Comparison of ENCODE assay signal across 9 cellular contexts in the genomic region with DNA sequence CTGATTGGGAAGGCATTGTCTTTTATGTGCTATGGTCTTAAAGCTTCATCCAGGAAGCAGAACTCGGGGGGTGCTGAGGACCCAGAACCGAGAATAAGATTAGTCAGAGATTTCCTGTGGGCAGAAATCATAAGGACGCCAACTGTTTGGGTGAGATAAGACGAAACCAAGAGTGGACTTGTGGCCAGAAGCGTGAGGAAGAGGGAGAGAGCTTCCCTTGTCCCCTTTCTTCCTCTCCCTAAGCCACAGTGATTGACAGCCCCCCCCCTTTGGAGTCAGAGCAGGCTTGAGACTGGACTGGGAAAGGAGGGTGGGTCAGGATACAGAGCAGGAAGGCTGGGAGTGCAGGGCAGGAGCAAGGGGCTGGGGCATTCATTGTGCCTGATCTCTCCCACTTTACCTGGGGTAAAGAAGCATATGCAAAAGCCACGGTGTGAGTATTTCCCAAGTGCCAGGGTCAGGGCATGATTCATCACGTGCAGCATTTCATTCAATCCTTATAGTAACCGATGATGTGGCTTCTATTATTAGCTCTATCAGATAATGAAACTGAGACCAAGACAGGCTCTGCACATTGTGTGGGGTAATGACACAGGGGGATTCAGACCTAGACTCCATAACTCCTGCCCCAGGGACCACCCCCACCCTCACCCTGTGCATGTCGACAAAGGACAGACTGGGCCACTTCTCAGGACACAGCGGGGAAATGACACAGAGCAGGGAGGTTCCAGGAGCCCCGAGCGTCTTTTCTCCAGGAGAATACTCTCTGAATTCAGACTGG. TPM values are rescaled to one million over a fixed set of nuclear protein-coding genes. Genes with fewer than 3 reads are reported as not detected.
DNase-seq lines count a peak whose midpoint lies in the region; ATAC-seq and TF ChIP-seq lines count a peak whose summit lies in the region.
"Had no signal": no experiment of that assay in that cellular context is flagged by ENCODE, and none has a peak within 500 bp of the region (broad histone marks: within the 10 kb centered on the region; RNA-seq: fewer than 3 reads in every experiment).

No MANE protein-coding gene starts in this region.

- peaks cover 59% of the 10 kb centered on the region for H3K4me1 Mint-ChIP-seq in activated T-helper 1 cell treated with anti-CD3 and anti-CD28 coated beads, Interleukin-12 subunit alpha, Interleukin-12 subunit beta, Interleukin-2, Interleukin-4 antibody, amounts not matched to agents 30 ng/mL and 10 ng/mL and 1 ng/mL, durations not matched to agents 14 hours and 24 hours and 36 hours (ENCODE audit: low read depth)

- no peaks in the 10 kb centered on the region for H3K4me1 ChIP-seq in mucosa of descending colon (ENCODE audit: low read depth)

- TF ChIP-seq CTCF in mucosa of descending colon (IDR thresholded peaks at IDR 0.05) = no peak

- H3K4me3 Mint-ChIP-seq in activated T-helper 1 cell treated with anti-CD3 and anti-CD28 coated beads, Interleukin-12 subunit alpha, Interleukin-12 subunit beta, Interleukin-2, Interleukin-4 antibody, amounts not matched to agents 30 ng/mL and 10 ng/mL and 1 ng/mL, durations not matched to agents 14 hours and 24 hours and 36 hours = peak overlapping the region; percentile 29

- intact Hi-C loops in activated T-helper 1 cell treated with anti-CD3 and anti-CD28 coated beads, Interleukin-12 subunit alpha, Interleukin-12 subunit beta, Interleukin-2, Interleukin-4 antibody, amounts not matched to agents 30 ng/mL and 10 ng/mL and 1 ng/mL, durations not matched to agents 14 hours and 24 hours and 36 hours (cut with micrococcal nuclease) = loop anchor here (2.0 kb wide), 1 partner anchor 20 kb away; no protein-coding TSS in a partner anchor
- intact Hi-C loops in mucosa of descending colon (cut with DNase I, micrococcal nuclease) = no loop called here

- no peaks in the 10 kb centered on the region for H3K36me3 Mint-ChIP-seq in activated T-helper 1 cell treated with anti-CD3 and anti-CD28 coated beads, Interleukin-12 subunit alpha, Interleukin-12 subunit beta, Interleukin-2, Interleukin-4 antibody, amounts not matched to agents 30 ng/mL and 10 ng/mL and 1 ng/mL, durations not matched to agents 14 hours and 24 hours and 36 hours (ENCODE audit: low read depth)

- no peak overlapping the region for H3K27ac Mint-ChIP-seq in activated T-helper 1 cell treated with anti-CD3 and anti-CD28 coated beads, Interleukin-12 subunit alpha, Interleukin-12 subunit beta, Interleukin-2, Interleukin-4 antibody, amounts not matched to agents 30 ng/mL and 10 ng/mL and 1 ng/mL, durations not matched to agents 14 hours and 24 hours and 36 hours

- H3K9me3 ChIP-seq in mucosa of descending colon = no peaks in the 10 kb centered on the region

- H3K36me3 ChIP-seq in mucosa of descending colon (ENCODE audit: low read depth) = no peaks in the 10 kb centered on the region

- no peak for DNase-seq in activated T-helper 1 cell treated with anti-CD3 and anti-CD28 coated beads, Interleukin-12 subunit alpha, Interleukin-12 subunit beta, Interleukin-2, Interleukin-4 antibody, amounts not matched to agents 30 ng/mL and 10 ng/mL and 1 ng/mL, durations not matched to agents 14 hours and 24 hours and 36 hours (ENCODE audit: low spot score)
- DNase-seq in mucosa of descending colon (no peak), NCI-H2171 (lab: John Stamatoyannopoulos, UW) (no peak), NCI-H146 (lab: John Stamatoyannopoulos, UW) (no peak), NCI-H146 treated with DMSO at 0.1 percent for 48 hours (lab: John Stamatoyannopoulos, UW; ENCODE audit: unreplicated experiment) (no peak)

- ATAC-seq in GM18868 (IDR thresholded peaks at IDR 0.05; ENCODE audit: unreplicated experiment) (peak; percentile 55), HG03103 (IDR thresholded peaks at IDR 0.05; ENCODE audit: low read depth, unreplicated experiment) (peak; percentile 55), mucosa of descending colon (peak; percentile 36), GM18517 (IDR thresholded peaks at IDR 0.05; ENCODE audit: unreplicated experiment) (no peak)

- no peak overlapping the region for H3K4me3 ChIP-seq in mucosa of descending colon

- peaks cover 7% of the 10 kb centered on the region for H3K27me3 Mint-ChIP-seq in activated T-helper 1 cell treated with anti-CD3 and anti-CD28 coated beads, Interleukin-12 subunit alpha, Interleukin-12 subunit beta, Interleukin-2, Interleukin-4 antibody, amounts not matched to agents 30 ng/mL and 10 ng/mL and 1 ng/mL, durations not matched to agents 14 hours and 24 hours and 36 hours (ENCODE audit: insufficient read depth)

- H3K9me3 Mint-ChIP-seq in activated T-helper 1 cell treated with anti-CD3 and anti-CD28 coated beads, Interleukin-12 subunit alpha, Interleukin-12 subunit beta, Interleukin-2, Interleukin-4 antibody, amounts not matched to agents 30 ng/mL and 10 ng/mL and 1 ng/mL, durations not matched to agents 14 hours and 24 hours and 36 hours = no peaks in the 10 kb centered on the region

RNA-seq across cellular contexts. Expression of gene IL1RN, which starts 3.0 kb away (rescaled TPM):
- 4.2 and 4.7 TPM in 2 replicates for total RNA-seq in activated T-helper 1 cell treated with anti-CD3 and anti-CD28 coated beads, Interleukin-12 subunit alpha, Interleukin-12 subunit beta, Interleukin-2, Interleukin-4 antibody, amounts not matched to agents 30 ng/mL and 10 ng/mL and 1 ng/mL, durations not matched to agents 14 hours and 24 hours and 36 hours
- 10 to 100 TPM in 1 of 3 donors, under 1 TPM in 2; 0.17 to 11.9 (median 0.76) TPM for total RNA-seq in mucosa of descending colon
- total RNA-seq: dermis microvascular lymphatic vessel endothelial cell had no signal

RNA-seq across cellular contexts. Expression of gene PSD4, which starts 49.4 kb away (rescaled TPM):
- 249 and 257 TPM in 2 replicates for total RNA-seq in activated T-helper 1 cell treated with anti-CD3 and anti-CD28 coated beads, Interleukin-12 subunit alpha, Interleukin-12 subunit beta, Interleukin-2, Interleukin-4 antibody, amounts not matched to agents 30 ng/mL and 10 ng/mL and 1 ng/mL, durations not matched to agents 14 hours and 24 hours and 36 hours
- total RNA-seq in mucosa of descending colon = 10 to 100 TPM; 40.8 to 91.3 (median 64.4) TPM

RNA-seq across cellular contexts. Expression of gene IL1F10, which starts 56.6 kb away (rescaled TPM):
- not detected in 2 replicates for total RNA-seq in activated T-helper 1 cell treated with anti-CD3 and anti-CD28 coated beads, Interleukin-12 subunit alpha, Interleukin-12 subunit beta, Interleukin-2, Interleukin-4 antibody, amounts not matched to agents 30 ng/mL and 10 ng/mL and 1 ng/mL, durations not matched to agents 14 hours and 24 hours and 36 hours
- total RNA-seq in mucosa of descending colon = not detected
- total RNA-seq: dermis microvascular lymphatic vessel endothelial cell had no signal
